Comparison of ENCODE assay signal across 1 cellular context in the genomic region with DNA sequence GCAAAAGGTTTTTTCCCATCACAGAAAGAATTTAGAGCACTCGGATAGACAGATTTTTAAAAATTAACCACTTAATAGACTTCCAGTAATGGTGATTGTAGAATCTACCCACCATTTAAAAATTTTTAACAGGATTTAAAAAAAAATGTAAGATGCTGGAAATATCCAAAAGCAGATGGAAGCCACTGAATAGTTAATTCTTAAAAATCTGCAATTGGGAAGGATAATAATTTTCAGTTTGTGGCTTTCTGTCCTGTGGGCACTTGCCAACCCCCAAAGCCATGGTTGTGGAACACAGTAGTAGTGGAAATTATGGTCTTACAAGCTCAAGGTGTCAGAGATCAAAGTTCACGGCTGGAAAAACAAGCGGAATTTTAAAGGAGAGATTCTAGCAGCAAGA.
TF ChIP-seq lines count a peak whose summit lies in the region.

No MANE protein-coding gene starts in this region.

TF ChIP-seq in GM23338, 12 proteins besides CTCF, POLR2A, EP300 and RAD21 (continued from another document):
- TF ChIP-seq POLR2AphosphoS5 (IDR thresholded peaks at IDR 0.05; ENCODE audit: low read depth) (no peak), JUNB (IDR thresholded peaks at IDR 0.05; ENCODE audit: unreplicated experiment) (no peak), CREB1 (CRISPR knock-in tag; IDR thresholded peaks at IDR 0.05; ENCODE audit: low read depth) (no peak), STAT1 (IDR thresholded peaks at IDR 0.05; ENCODE audit: unreplicated experiment) (no peak), EZH2phosphoT487 (IDR thresholded peaks at IDR 0.05; ENCODE audit: unreplicated experiment) (no peak)
